In the genomic region with DNA sequence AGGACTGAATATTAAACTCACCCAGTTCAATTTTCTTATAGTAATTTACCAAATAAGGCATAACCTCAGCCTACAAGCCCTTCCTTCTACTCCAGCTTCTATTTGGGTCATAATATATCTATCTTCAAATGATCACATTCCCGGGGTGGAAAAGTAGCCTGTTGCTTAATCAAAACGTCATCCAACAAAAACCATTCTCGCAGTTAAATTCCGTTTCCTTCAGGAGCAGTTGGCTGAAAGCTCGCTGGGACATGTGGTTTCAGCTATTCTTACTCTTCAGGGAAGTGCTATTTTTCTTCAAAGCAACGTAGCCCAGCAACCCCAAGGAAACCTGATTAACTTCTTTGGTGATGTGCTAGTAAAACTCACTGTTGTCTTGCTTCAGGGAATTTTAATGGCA, we compare ENCODE assay signal across 14 cellular contexts. TPM values are rescaled to one million over a fixed set of nuclear protein-coding genes. Genes with fewer than 3 reads are reported as not detected.
DNase-seq lines count a peak whose midpoint lies in the region; ATAC-seq and TF ChIP-seq lines count a peak whose summit lies in the region.
"Had no signal": no experiment of that assay in that cellular context is flagged by ENCODE, and none has a peak within 500 bp of the region (broad histone marks: within the 10 kb centered on the region; RNA-seq: fewer than 3 reads in every experiment).

No MANE protein-coding gene starts in this region.

- H3K4me3 ChIP-seq in AG04449 (ENCODE audit: low read depth, low read length) (no peak overlapping the region), mesendoderm (ENCODE audit: low read length) (no peak overlapping the region), stomach (no peak overlapping the region)

- no peak for TF ChIP-seq CTCF in AG04449 (IDR thresholded peaks at IDR 0.05; ENCODE audit: insufficient read depth, low read length, missing control alignments)
- no peak for TF ChIP-seq CTCF in GM13976 (IDR thresholded peaks at IDR 0.05; ENCODE audit: borderline replicate concordance, control extremely low read depth, extremely low read depth, insufficient read depth, missing control alignments)
- no peak for TF ChIP-seq CTCF in stomach (IDR thresholded peaks at IDR 0.05)

- H3K18ac ChIP-seq in mesendoderm (ENCODE audit: low read length): peak overlapping the region; percentile 29

- CTCF ChIA-PET in AG04449 (lab: Yijun Ruan, JAX): interaction anchor here (0.9 to 3.9 kb wide), 3 partner anchors 10 to 223 kb away, joined by 3 to 13 read pairs (median 4); no protein-coding TSS in a partner anchor

- in situ Hi-C loops in GM13976 (cut with MboI; ENCODE audit: low sequenced_read_pairs, unreplicated experiment): no loop called here

- DNase-seq in AG04449 (ENCODE audit: low read depth, low spot score) (peak; percentile 75), HS-5 (ENCODE audit: low read depth) (peak; percentile 16), mesendoderm (peak; percentile 63), GM13976 (ENCODE audit: low spot score) (no peak), stomach (no peak), GM19238 (ENCODE audit: insufficient read length, low spot score) (no peak)
- DNase-seq: ACHN; activated CD4-positive, alpha-beta T cell treated with anti-CD3 and anti-CD28 coated beads for 4 hours; cortex of kidney; KG1; NCI-H2081 treated with DMSO at 0.1 percent for 48 hours; NK-92 treated with Interleukin-12 subunit alpha and Interleukin-12 subunit beta, amount 100 ng/mL, for 24 hours had no signal

- H3K27me3 ChIP-seq in mesendoderm (ENCODE audit: insufficient read depth, low read length, poor library complexity) (no peaks in the 10 kb centered on the region), stomach (no peaks in the 10 kb centered on the region)

- no peak overlapping the region for H2AK5ac ChIP-seq in mesendoderm (ENCODE audit: low read length)

- H3K4me2 ChIP-seq in mesendoderm (ENCODE audit: low read length): no peak overlapping the region

- intact Hi-C loops in stomach (cut with DNase I; ENCODE audit: low total_unique reads): no loop called here

- no CpG with 5 or more reads among the region's 6 CpGs for WGBS in mesendoderm (ENCODE audit: extremely low coverage, insufficient coverage, low lambda C conversion rate)
- 34 to 66% (median 60%) methylated on average over 6 of the region's 6 CpGs for WGBS in stomach, 5 donors

- ATAC-seq in esophagus mucosa: peak; percentile 39
- ATAC-seq in HG02973 (IDR thresholded peaks at IDR 0.05; ENCODE audit: unreplicated experiment): no peak

- H3K23ac ChIP-seq in mesendoderm (ENCODE audit: low read length): no peak overlapping the region

- no peaks in the 10 kb centered on the region for H3K9me3 ChIP-seq in stomach

- H3K56ac ChIP-seq in mesendoderm (ENCODE audit: low read length): no peak overlapping the region

- no peak overlapping the region for H3K4ac ChIP-seq in mesendoderm (ENCODE audit: low read depth, low read length)

- peaks cover 5% of the 10 kb centered on the region for H3K79me2 ChIP-seq in mesendoderm (ENCODE audit: control insufficient read depth, insufficient read depth, low read length)

- H3K27ac ChIP-seq in mesendoderm (ENCODE audit: low read depth, low read length): no peak overlapping the region
- H3K27ac ChIP-seq in stomach: peak overlapping the region in 2 of 5 donors; percentile 1 to 54

- no peak for TF ChIP-seq EP300 in stomach (IDR thresholded peaks at IDR 0.05)

- no peak for TF ChIP-seq POLR2A in stomach (IDR thresholded peaks at IDR 0.05)

- H3K79me1 ChIP-seq in mesendoderm (ENCODE audit: low read length): peaks cover 7% of the 10 kb centered on the region

- H2BK5ac ChIP-seq in mesendoderm (ENCODE audit: low read length): no peak overlapping the region

- H4K5ac ChIP-seq in mesendoderm (ENCODE audit: low read length): no peak overlapping the region

- POLR2A ChIA-PET in AG04449 (lab: Yijun Ruan, JAX): interaction anchor here (0.7 to 0.8 kb wide), 2 partner anchors 10 to 17 kb away, joined by 3 read pairs; no protein-coding TSS in a partner anchor

- H3K36me3 ChIP-seq in mesendoderm (ENCODE audit: control insufficient read depth, insufficient read depth, low read length) (no peaks in the 10 kb centered on the region), stomach (peaks cover 0 to 3% (median 0%) of the 10 kb centered on the region in 4 donors)

- H4K8ac ChIP-seq in mesendoderm (ENCODE audit: low read depth, low read length): no peak overlapping the region

- no peak overlapping the region for H2BK120ac ChIP-seq in mesendoderm (ENCODE audit: low read depth, low read length)

- peaks cover 3% of the 10 kb centered on the region for H3K4me1 ChIP-seq in mesendoderm (ENCODE audit: control insufficient read depth, low read depth, low read length)
- peaks cover 0 to 19% (median 7%) of the 10 kb centered on the region in 4 donors for H3K4me1 ChIP-seq in stomach

- H2BK15ac ChIP-seq in mesendoderm (replicated peaks; ENCODE audit: low read depth): no peak overlapping the region

- no peak overlapping the region for H3K9ac ChIP-seq in mesendoderm (ENCODE audit: low read length)

RNA-seq across cellular contexts. Expression of a gene that starts 59.6 kb away (rescaled TPM):
- 13.7 TPM for total RNA-seq in esophagus mucosa
- polyA plus RNA-seq in mesendoderm (2013, experiment 1 of 2): 45.7 TPM
- polyA plus RNA-seq in mesendoderm (2013, experiment 2 of 2): 45.4 TPM
- total RNA-seq in stomach: 100 to 1,000 TPM in 3 of 5 donors, 10 to 100 TPM in 2; 83.9 to 237 (median 105) TPM
- polyA plus RNA-seq in stomach: 10 to 100 TPM in 2 of 3 donors, 1 to 10 TPM in 1; 5.7 to 14.7 (median 14.5) TPM

Comparison
In these comparisons a context has a peak if more than half of its experiments do, and no peak if none do; other contexts are left out.
1. DNase-seq: peak in AG04449 (single experiment), HS-5 (single experiment) and mesendoderm (single experiment); none in GM13976 (single experiment), stomach (single experiment) and GM19238 (single experiment).